In the genomic region with DNA sequence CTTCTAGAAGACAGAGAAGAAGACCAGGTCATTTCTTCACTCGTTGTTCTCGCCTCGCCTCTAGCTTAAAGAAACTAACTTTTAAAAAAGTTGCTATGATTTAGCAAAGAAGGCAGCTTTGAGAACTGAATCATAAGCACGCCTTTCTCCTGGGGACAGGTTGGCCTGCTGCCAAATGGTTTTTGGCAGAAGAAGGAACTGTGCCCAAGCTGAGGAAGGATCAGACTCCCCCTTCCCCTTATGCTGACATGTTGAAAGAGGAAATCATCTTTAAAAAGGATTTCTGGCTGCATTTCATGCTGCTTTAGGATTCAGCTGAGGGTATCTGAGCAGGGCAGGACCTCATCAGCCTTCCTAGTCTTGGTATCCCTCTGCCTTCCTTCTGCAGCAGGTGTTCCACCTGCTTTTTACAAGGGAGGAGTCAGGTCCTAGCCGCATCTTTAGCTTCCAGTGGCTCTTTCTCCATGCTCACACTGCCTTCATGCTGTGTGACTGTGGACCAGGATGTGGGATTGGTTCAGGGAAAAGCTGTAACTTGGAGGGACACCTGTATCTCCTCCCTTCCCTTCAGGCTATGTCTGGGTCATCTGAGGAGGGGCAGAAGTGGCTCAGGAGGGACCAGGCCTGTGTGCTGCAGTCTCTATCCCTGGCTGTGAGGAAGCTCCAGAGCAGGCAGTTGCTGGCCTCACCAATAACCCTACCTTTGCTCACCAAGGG, we compare ENCODE assay signal across 8 cellular contexts. TPM values are rescaled to one million over a fixed set of nuclear protein-coding genes. Genes with fewer than 3 reads are reported as not detected.
A peak's percentile ranks its signal among the peaks of the same experiment; 100 is the strongest.
DNase-seq lines count a peak whose midpoint lies in the region; ATAC-seq and TF ChIP-seq lines count a peak whose summit lies in the region.

No MANE protein-coding gene starts in this region.

- no peak overlapping the region for H3K27ac Mint-ChIP-seq in GM23338

- no peaks in the 10 kb centered on the region for H3K36me3 ChIP-seq in GM23338 (ENCODE audit: insufficient read depth)

- peak; percentile 40 for DNase-seq in GM03348 (ENCODE audit: low spot score)
- peak; percentile 92 for DNase-seq in SIG-M5 treated with dmso at 0.1 percent for 504 hours (lab: John Stamatoyannopoulos, UW; ENCODE audit: unreplicated experiment)
- DNase-seq in fibroblast of the aortic adventitia (ENCODE audit: low read depth) = peak; percentile 86
- DNase-seq in sciatic nerve (ENCODE audit: low spot score) = peak; percentile 86
- no peak for DNase-seq in NCI-H526 (lab: John Stamatoyannopoulos, UW)
- DNase-seq in NCI-H226 = no peak
- no peak for DNase-seq in GM23338 (ENCODE audit: low spot score)
- no peak for DNase-seq in SHP77 (lab: John Stamatoyannopoulos, UW)

- H3K9me2 ChIP-seq in GM23338 (ENCODE audit: insufficient read depth) = no peaks in the 10 kb centered on the region

- H3K27me3 Mint-ChIP-seq in GM23338 (ENCODE audit: insufficient read depth, low read depth, poor library complexity) = peaks cover 1% of the 10 kb centered on the region

- H3K27ac ChIP-seq in GM23338 (ENCODE audit: low read depth) = no peak overlapping the region

- H3K4me3 ChIP-seq in fibroblast of the aortic adventitia (ENCODE audit: low read depth, low read length) = no peak overlapping the region
- H3K4me3 ChIP-seq in GM23338 = no peak overlapping the region

- no peaks in the 10 kb centered on the region for H3K9me3 Mint-ChIP-seq in GM23338

- peaks cover 22% of the 10 kb centered on the region for H3K4me1 Mint-ChIP-seq in GM23338

- H3K79me2 ChIP-seq in GM23338 (replicated peaks; ENCODE audit: insufficient read depth) = no peaks in the 10 kb centered on the region

- no peak overlapping the region for H3K4me3 Mint-ChIP-seq in GM23338

- H3K36me3 Mint-ChIP-seq in GM23338 (ENCODE audit: low read depth) = no peaks in the 10 kb centered on the region

- ATAC-seq in sciatic nerve (peak; percentile 60), GM23338 (no peak)

- H3K4me1 ChIP-seq in GM23338 (ENCODE audit: insufficient read depth) = peaks cover 9% of the 10 kb centered on the region; the same call in 1 of the 2 replicates

- no peak overlapping the region for H3K4me2 ChIP-seq in GM23338

- no peak overlapping the region for H2AFZ ChIP-seq in GM23338

- no peak for TF ChIP-seq CTCF in fibroblast of the aortic adventitia (IDR thresholded peaks at IDR 0.05; ENCODE audit: insufficient read depth, low read length)
- TF ChIP-seq CTCF in GM23338 (conservative IDR thresholded peaks at IDR 0.05; ENCODE audit: low read depth in 2 of 2) = no peak

- H4K20me1 ChIP-seq in GM23338 (replicated peaks; ENCODE audit: insufficient read depth) = no peaks in the 10 kb centered on the region

- intact Hi-C loops in sciatic nerve (cut with DNase I) = no loop called here

- no peaks in the 10 kb centered on the region for H3F3A ChIP-seq in GM23338 (replicated peaks; ENCODE audit: low read depth)

- no peaks in the 10 kb centered on the region for H3K27me3 ChIP-seq in GM23338 (ENCODE audit: insufficient read depth)

TF ChIP-seq in GM23338, 12 proteins besides CTCF, POLR2A, EP300 and RAD21:
- TF ChIP-seq CREB1 (CRISPR knock-in tag; IDR thresholded peaks at IDR 0.05; ENCODE audit: low read depth) (no peak), ZNF114 (CRISPR knock-in tag; IDR thresholded peaks at IDR 0.05) (no peak), POLR2AphosphoS5 (IDR thresholded peaks at IDR 0.05; ENCODE audit: low read depth) (no peak), JUNB (IDR thresholded peaks at IDR 0.05; ENCODE audit: unreplicated experiment) (no peak), EZH2phosphoT487 (IDR thresholded peaks at IDR 0.05; ENCODE audit: unreplicated experiment) (no peak)
- TF ChIP-seq, protein P1, sequence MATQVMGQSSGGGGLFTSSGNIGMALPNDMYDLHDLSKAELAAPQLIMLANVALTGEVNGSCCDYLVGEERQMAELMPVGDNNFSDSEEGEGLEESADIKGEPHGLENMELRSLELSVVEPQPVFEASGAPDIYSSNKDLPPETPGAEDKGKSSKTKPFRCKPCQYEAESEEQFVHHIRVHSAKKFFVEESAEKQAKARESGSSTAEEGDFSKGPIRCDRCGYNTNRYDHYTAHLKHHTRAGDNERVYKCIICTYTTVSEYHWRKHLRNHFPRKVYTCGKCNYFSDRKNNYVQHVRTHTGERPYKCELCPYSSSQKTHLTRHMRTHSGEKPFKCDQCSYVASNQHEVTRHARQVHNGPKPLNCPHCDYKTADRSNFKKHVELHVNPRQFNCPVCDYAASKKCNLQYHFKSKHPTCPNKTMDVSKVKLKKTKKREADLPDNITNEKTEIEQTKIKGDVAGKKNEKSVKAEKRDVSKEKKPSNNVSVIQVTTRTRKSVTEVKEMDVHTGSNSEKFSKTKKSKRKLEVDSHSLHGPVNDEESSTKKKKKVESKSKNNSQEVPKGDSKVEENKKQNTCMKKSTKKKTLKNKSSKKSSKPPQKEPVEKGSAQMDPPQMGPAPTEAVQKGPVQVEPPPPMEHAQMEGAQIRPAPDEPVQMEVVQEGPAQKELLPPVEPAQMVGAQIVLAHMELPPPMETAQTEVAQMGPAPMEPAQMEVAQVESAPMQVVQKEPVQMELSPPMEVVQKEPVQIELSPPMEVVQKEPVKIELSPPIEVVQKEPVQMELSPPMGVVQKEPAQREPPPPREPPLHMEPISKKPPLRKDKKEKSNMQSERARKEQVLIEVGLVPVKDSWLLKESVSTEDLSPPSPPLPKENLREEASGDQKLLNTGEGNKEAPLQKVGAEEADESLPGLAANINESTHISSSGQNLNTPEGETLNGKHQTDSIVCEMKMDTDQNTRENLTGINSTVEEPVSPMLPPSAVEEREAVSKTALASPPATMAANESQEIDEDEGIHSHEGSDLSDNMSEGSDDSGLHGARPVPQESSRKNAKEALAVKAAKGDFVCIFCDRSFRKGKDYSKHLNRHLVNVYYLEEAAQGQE (IDR thresholded peaks at IDR 0.05; ENCODE audit: unreplicated experiment) = no peak

RNA-seq across cellular contexts. Expression of a gene that starts 34.1 kb away (rescaled TPM):
- 14.9 and 30.4 TPM in 2 replicates for total RNA-seq in fibroblast of the aortic adventitia (ENCODE audit: low replicate concordance)
- 27.9 TPM for total RNA-seq in sciatic nerve
- 29.9 and 31.5 TPM in 2 replicates for total RNA-seq in GM23338 (2014; rRNA removed; shearing (Covaris generic))
- 12.5 and 13.4 TPM in 2 replicates for polyA plus RNA-seq in GM23338 (2016; fragmentation: Nextera tagmentation; extraction: Ambion mirVana)

Comparison
In these comparisons a context has a peak if more than half of its experiments do, and no peak if none do; other contexts are left out.
1. DNase-seq: peak in GM03348 (single experiment), SIG-M5 treated with dmso at 0.1 percent for 504 hours (single experiment), fibroblast of the aortic adventitia (single experiment) and sciatic nerve (single experiment); none in NCI-H526 (0 of 2), NCI-H226 (single experiment), GM23338 (single experiment) and SHP77 (0 of 2).